In genomic region chr3:111589303-111590095, GRCh38 we compare ENCODE assay signal across 1 cellular context.
TF ChIP-seq lines count a peak whose summit lies in the region.

No MANE protein-coding gene starts in this region.

TF ChIP-seq in A549, 52 proteins besides CTCF, POLR2A, EP300 and RAD21 (continued from another document):
- TF ChIP-seq HES2 (IDR thresholded peaks at IDR 0.05) (no peak), JUNB (IDR thresholded peaks at IDR 0.05) (no peak), ZFP36 (IDR thresholded peaks at IDR 0.05; ENCODE audit: borderline replicate concordance, partially characterized antibody) (no peak), GATA3 (IDR thresholded peaks at IDR 0.05; ENCODE audit: borderline replicate concordance) (peak; percentile 29; the same call in 1 of the 2 replicates), NFE2L2 (conservative IDR thresholded peaks at IDR 0.05; ENCODE audit: low read length) (no peak), PHF8 (IDR thresholded peaks at IDR 0.05; ENCODE audit: borderline replicate concordance, low read depth) (no peak), JUN (IDR thresholded peaks at IDR 0.05) (0 out of 5 replicates have a peak, but pooled peaks of 1 of the 2 experiments have one; percentile 1), ZSCAN20 (CRISPR knock-in tag; IDR thresholded peaks at IDR 0.05) (no peak), HMGXB4 (CRISPR knock-in tag; IDR thresholded peaks at IDR 0.05; ENCODE audit: borderline replicate concordance) (no peak), RNF2 (IDR thresholded peaks at IDR 0.05; ENCODE audit: borderline replicate concordance, low read depth) (no peak), BHLHE40 (IDR thresholded peaks at IDR 0.05; ENCODE audit: low read depth, low read length) (no peak), CHD2 (IDR thresholded peaks at IDR 0.05; ENCODE audit: low read length, partially characterized antibody) (no peak), CBX8 (IDR thresholded peaks at IDR 0.05) (no peak), ZNF302 (CRISPR knock-in tag; IDR thresholded peaks at IDR 0.05) (no peak), TFCP2L1 (CRISPR knock-in tag; IDR thresholded peaks at IDR 0.05) (no peak), REST (IDR thresholded peaks at IDR 0.05) (no peak), NR3C1 (IDR thresholded peaks at IDR 0.05) (no peak), KDM1A (IDR thresholded peaks at IDR 0.05; ENCODE audit: low read depth) (no peak), POLR2AphosphoS2 (conservative IDR thresholded peaks at IDR 0.05; ENCODE audit: low read length) (no peak), ELK1 (IDR thresholded peaks at IDR 0.05; ENCODE audit: low read depth, low read length) (no peak), CEBPB (IDR thresholded peaks at IDR 0.05) (no peak), KDM5A (IDR thresholded peaks at IDR 0.05) (no peak), MAZ (IDR thresholded peaks at IDR 0.05; ENCODE audit: borderline replicate concordance, low read depth, low read length) (no peak), USF2 (IDR thresholded peaks at IDR 0.05) (no peak), TP53 (CRISPR knock-in tag; IDR thresholded peaks at IDR 0.05) (no peak), SMC3 (IDR thresholded peaks at IDR 0.05) (no peak)
- TF ChIP-seq, protein P1, sequence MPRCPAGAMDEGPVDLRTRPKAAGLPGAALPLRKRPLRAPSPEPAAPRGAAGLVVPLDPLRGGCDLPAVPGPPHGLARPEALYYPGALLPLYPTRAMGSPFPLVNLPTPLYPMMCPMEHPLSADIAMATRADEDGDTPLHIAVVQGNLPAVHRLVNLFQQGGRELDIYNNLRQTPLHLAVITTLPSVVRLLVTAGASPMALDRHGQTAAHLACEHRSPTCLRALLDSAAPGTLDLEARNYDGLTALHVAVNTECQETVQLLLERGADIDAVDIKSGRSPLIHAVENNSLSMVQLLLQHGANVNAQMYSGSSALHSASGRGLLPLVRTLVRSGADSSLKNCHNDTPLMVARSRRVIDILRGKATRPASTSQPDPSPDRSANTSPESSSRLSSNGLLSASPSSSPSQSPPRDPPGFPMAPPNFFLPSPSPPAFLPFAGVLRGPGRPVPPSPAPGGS (IDR thresholded peaks at IDR 0.05): no peak
- TF ChIP-seq, protein P2, sequence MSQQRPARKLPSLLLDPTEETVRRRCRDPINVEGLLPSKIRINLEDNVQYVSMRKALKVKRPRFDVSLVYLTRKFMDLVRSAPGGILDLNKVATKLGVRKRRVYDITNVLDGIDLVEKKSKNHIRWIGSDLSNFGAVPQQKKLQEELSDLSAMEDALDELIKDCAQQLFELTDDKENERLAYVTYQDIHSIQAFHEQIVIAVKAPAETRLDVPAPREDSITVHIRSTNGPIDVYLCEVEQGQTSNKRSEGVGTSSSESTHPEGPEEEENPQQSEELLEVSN (IDR thresholded peaks at IDR 0.05; ENCODE audit: borderline replicate concordance, low read depth): no peak
- TF ChIP-seq, protein P3, sequence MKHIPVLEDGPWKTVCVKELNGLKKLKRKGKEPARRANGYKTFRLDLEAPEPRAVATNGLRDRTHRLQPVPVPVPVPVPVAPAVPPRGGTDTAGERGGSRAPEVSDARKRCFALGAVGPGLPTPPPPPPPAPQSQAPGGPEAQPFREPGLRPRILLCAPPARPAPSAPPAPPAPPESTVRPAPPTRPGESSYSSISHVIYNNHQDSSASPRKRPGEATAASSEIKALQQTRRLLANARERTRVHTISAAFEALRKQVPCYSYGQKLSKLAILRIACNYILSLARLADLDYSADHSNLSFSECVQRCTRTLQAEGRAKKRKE (CRISPR knock-in tag; IDR thresholded peaks at IDR 0.05; ENCODE audit: low read depth): no peak
- TF ChIP-seq, protein P4, sequence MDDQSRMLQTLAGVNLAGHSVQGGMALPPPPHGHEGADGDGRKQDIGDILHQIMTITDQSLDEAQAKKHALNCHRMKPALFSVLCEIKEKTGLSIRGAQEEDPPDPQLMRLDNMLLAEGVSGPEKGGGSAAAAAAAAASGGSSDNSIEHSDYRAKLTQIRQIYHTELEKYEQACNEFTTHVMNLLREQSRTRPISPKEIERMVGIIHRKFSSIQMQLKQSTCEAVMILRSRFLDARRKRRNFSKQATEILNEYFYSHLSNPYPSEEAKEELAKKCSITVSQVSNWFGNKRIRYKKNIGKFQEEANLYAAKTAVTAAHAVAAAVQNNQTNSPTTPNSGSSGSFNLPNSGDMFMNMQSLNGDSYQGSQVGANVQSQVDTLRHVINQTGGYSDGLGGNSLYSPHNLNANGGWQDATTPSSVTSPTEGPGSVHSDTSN (IDR thresholded peaks at IDR 0.05): no peak
- TF ChIP-seq, protein P5, sequence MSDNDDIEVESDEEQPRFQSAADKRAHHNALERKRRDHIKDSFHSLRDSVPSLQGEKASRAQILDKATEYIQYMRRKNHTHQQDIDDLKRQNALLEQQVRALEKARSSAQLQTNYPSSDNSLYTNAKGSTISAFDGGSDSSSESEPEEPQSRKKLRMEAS (IDR thresholded peaks at IDR 0.05): no peak
